8 cellular contexts compared by ENCODE assay signal in genomic region chr10:70115948-70116682, GRCh38. TPM values are rescaled to one million over a fixed set of nuclear protein-coding genes. Genes with fewer than 3 reads are reported as not detected.
A peak's percentile ranks its signal among the peaks of the same experiment; 100 is the strongest.
DNase-seq lines count a peak whose midpoint lies in the region; ATAC-seq and TF ChIP-seq lines count a peak whose summit lies in the region.

No MANE protein-coding gene starts in this region.

- no peaks in the 10 kb centered on the region for H3K9me2 ChIP-seq in GM23248 (ENCODE audit: insufficient read depth)

- H3K27me3 ChIP-seq in GM23248 (replicated peaks; ENCODE audit: insufficient read depth) (no peaks in the 10 kb centered on the region), aorta (ENCODE audit: control insufficient read depth in 1 of 2, insufficient read depth in 2 of 2, low read length in 1 of 2) (no peaks in the 10 kb centered on the region)

- no peak overlapping the region for H2AFZ ChIP-seq in GM23248

- no peak overlapping the region for H3K4me3 ChIP-seq in GM23248
- no peak overlapping the region for H3K4me3 ChIP-seq in aorta (ENCODE audit: low read length in 2 of 2)

- in situ Hi-C loops in GM23248 (cut with MboI) = no loop called here

- peaks cover 4% of the 10 kb centered on the region; the same call in 1 of the 2 replicates for H3K36me3 ChIP-seq in GM23248 (ENCODE audit: low read depth)
- peaks cover 6 to 15% of the 10 kb centered on the region in 2 donors for H3K36me3 ChIP-seq in aorta (ENCODE audit: control insufficient read depth in 1 of 2, insufficient read depth in 2 of 2, low read length in 1 of 2)

- peak; percentile 82 for TF ChIP-seq CTCF in osteocyte (IDR thresholded peaks at IDR 0.05)

- peaks cover 39% of the 10 kb centered on the region for H3K36me3 Mint-ChIP-seq in osteocyte (ENCODE audit: unreplicated experiment)

- H3K4me1 Mint-ChIP-seq in osteocyte (ENCODE audit: unreplicated experiment) = peaks cover 13% of the 10 kb centered on the region

- H3K4me3 Mint-ChIP-seq in osteocyte (ENCODE audit: unreplicated experiment) = no peak overlapping the region

- no peaks in the 10 kb centered on the region for H3K9me3 Mint-ChIP-seq in osteocyte (ENCODE audit: unreplicated experiment)

- DNase-seq in AML-193 (lab: John Stamatoyannopoulos, UW) = peak; percentile 12 to 14
- peak; percentile 48 for DNase-seq in GM23248
- DNase-seq in NCI-H82 (lab: John Stamatoyannopoulos, UW) = peak; percentile 52
- peak; percentile 60 for DNase-seq in activated T-cell treated with anti-CD3 and anti-CD28 coated beads, Interleukin-2, amount 50 U/mL, for 1 hour
- DNase-seq in fibroblast of peridontal ligament (ENCODE audit: extremely low read depth) = peak; percentile 17
- no peak for DNase-seq in osteocyte (ENCODE audit: extremely low spot score, unreplicated experiment)
- peak in 1 of 2 donors; percentile 69 for DNase-seq in aorta
- DNase-seq in NCI-H446 treated with DMSO at 0.1 percent for 48 hours (lab: John Stamatoyannopoulos, UW) = no peak

- H3K27ac Mint-ChIP-seq in osteocyte (ENCODE audit: unreplicated experiment) = no peak overlapping the region

- intact Hi-C loops in aorta (cut with DNase I) = loop anchor here in 1 of 2 donors (2.0 kb wide), 1 partner anchor 31 kb away; the partner anchor contains the start of gene TYSND1

- no peaks in the 10 kb centered on the region for H3K79me2 ChIP-seq in GM23248 (ENCODE audit: insufficient read depth)

- H3K4me2 ChIP-seq in GM23248 (ENCODE audit: unreplicated experiment) = no peak overlapping the region

- H3F3A ChIP-seq in GM23248 (ENCODE audit: insufficient read depth) = no peaks in the 10 kb centered on the region

- no peaks in the 10 kb centered on the region for H4K20me1 ChIP-seq in GM23248 (ENCODE audit: insufficient read depth)

- WGBS in GM23248 (ENCODE audit: low coverage in 1 of 2, low lambda C conversion rate in 2 of 2, missing lambda C conversion rate in 2 of 2), 2 experiments = 49 to 51% methylated on average over 12 of the region's 12 CpGs
- 57% methylated on average over 12 of the region's 12 CpGs for WGBS in aorta, 2 donors

- H3K9me3 ChIP-seq in GM23248 (ENCODE audit: low read depth) (no peaks in the 10 kb centered on the region), aorta (ENCODE audit: control insufficient read depth, low read length) (no peaks in the 10 kb centered on the region)

- peak; percentile 61 for ATAC-seq in aorta (ENCODE audit: low FRiP score)

- H3K27me3 Mint-ChIP-seq in osteocyte (ENCODE audit: unreplicated experiment) = no peaks in the 10 kb centered on the region

- H3K9ac ChIP-seq in GM23248 = no peak overlapping the region

- H3K27ac ChIP-seq in GM23248 = no peak overlapping the region
- H3K27ac ChIP-seq in aorta (ENCODE audit: low read depth in 1 of 2, low read length in 2 of 2) = no peak overlapping the region

- H3K4me1 ChIP-seq in GM23248 (ENCODE audit: insufficient read depth) = no peaks in the 10 kb centered on the region
- H3K4me1 ChIP-seq in aorta (ENCODE audit: control insufficient read depth in 1 of 2, insufficient read depth in 2 of 2, low read length in 2 of 2) = no peaks in the 10 kb centered on the region

RNA-seq across cellular contexts. Expression of gene AIFM2, which starts 16.5 kb away (rescaled TPM):
- total RNA-seq in GM23248 (2014; rRNA removed; shearing (Covaris generic)) = 5.7 and 7.1 TPM in 2 replicates
- polyA plus RNA-seq in GM23248 (2016; fragmentation: Nextera tagmentation; extraction: Ambion mirVana) (8.1 and 10.3 TPM in 2 replicates), aorta (10 to 100 TPM; 12.1 to 12.6 TPM)
- total RNA-seq in osteocyte (11.7 and 12.1 TPM in 2 replicates), aorta (10 to 100 TPM; 15.0 to 15.5 TPM)

RNA-seq across cellular contexts. Expression of gene TYSND1, which starts 30.4 kb away (rescaled TPM):
- 6.4 and 8.1 TPM in 2 replicates for total RNA-seq in GM23248 (2014; rRNA removed; shearing (Covaris generic))
- 3.9 and 4.0 TPM in 2 replicates for polyA plus RNA-seq in GM23248 (2016; fragmentation: Nextera tagmentation; extraction: Ambion mirVana)
- total RNA-seq in osteocyte = 13.8 and 15.6 TPM in 2 replicates
- 10 to 100 TPM in 1 of 2 donors, 1 to 10 TPM in 1; 5.4 to 10.9 TPM for total RNA-seq in aorta
- polyA plus RNA-seq in aorta = 1 to 10 TPM; 2.1 to 9.8 TPM

RNA-seq across cellular contexts. Expression of gene SAR1A, which starts 54.2 kb away (rescaled TPM):
- total RNA-seq in GM23248 (2014; rRNA removed; shearing (Covaris generic)) = 153 and 163 TPM in 2 replicates
- polyA plus RNA-seq in GM23248 (2016; fragmentation: Nextera tagmentation; extraction: Ambion mirVana) (181 and 186 TPM in 2 replicates), aorta (10 to 100 TPM; 59.2 to 61.0 TPM)
- total RNA-seq in osteocyte (143 and 168 TPM in 2 replicates), aorta (100 to 1,000 TPM; 119 to 128 TPM)

Comparison
In these comparisons a context has a peak if more than half of its experiments do, and no peak if none do; other contexts are left out.
1. DNase-seq: peak in AML-193 (2 of 2), GM23248 (single experiment), NCI-H82 (single experiment), activated T-cell treated with anti-CD3 and anti-CD28 coated beads, Interleukin-2, amount 50 U/mL, for 1 hour (single experiment) and fibroblast of peridontal ligament (single experiment); none in osteocyte (single experiment) and NCI-H446 treated with DMSO at 0.1 percent for 48 hours (single experiment).